Comparison of ENCODE assay signal across 1 cellular context in the genomic region with DNA sequence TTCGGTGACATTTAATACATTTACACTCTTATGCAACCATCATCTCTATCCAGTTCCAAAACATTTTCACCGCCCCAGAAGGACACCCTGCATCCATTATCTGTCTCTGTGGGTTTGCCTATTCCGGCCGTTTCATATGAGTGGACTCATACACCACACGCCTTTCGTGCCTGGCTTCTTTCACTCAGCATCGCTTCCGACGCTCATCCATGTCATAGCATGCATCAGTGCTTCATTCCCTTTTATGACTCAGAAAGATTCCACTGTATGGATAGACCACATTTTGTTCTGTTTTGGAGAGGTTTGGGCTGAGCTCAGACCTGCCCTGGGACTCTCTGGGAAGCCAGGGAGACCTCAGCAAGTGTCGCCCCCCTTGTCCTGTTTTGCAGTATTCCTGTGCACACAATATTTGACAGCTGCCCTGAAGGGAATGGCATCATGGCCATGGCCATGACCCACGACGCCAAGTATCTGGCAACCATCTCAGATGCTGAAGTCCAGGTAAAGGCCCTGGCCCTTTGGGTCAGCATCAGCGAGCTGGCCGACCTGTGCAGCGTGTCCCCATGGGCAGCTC.
TF ChIP-seq lines count a peak whose summit lies in the region.

No MANE protein-coding gene starts in this region.

TF ChIP-seq in IMR-90, 13 proteins besides CTCF, POLR2A, EP300 and RAD21:
- TF ChIP-seq RFX5 (IDR thresholded peaks at IDR 0.05; ENCODE audit: low read depth, low read length) (no peak), RCOR1 (IDR thresholded peaks at IDR 0.05; ENCODE audit: insufficient replicate concordance, low read length) (no peak), CEBPB (IDR thresholded peaks at IDR 0.05; ENCODE audit: low read depth, low read length) (peak; percentile 10; the same call in 1 of the 2 replicates)
